ENCODE assay signal across 2 cellular contexts in genomic region chr21:37032877-37033471, GRCh38.
A peak's percentile ranks its signal among the peaks of the same experiment; 100 is the strongest.
TF ChIP-seq lines count a peak whose summit lies in the region.

No MANE protein-coding gene starts in this region.

TF ChIP-seq in A549, 52 proteins besides CTCF, POLR2A, EP300 and RAD21:
- TF ChIP-seq TP53 (CRISPR knock-in tag; IDR thresholded peaks at IDR 0.05) (no peak), REST (IDR thresholded peaks at IDR 0.05) (no peak), JUNB (IDR thresholded peaks at IDR 0.05) (peak; percentile 51), FOSL2 (IDR thresholded peaks at IDR 0.05) (peak; percentile 79), FOSL2 (CRISPR knock-in tag; IDR thresholded peaks at IDR 0.05) (peak; percentile 68)
TF ChIP-seq in A549: peak in this region for 2.

TF ChIP-seq in HEK293, 187 proteins besides CTCF, POLR2A, EP300 and RAD21 (continues in another document):
- TF ChIP-seq KLF17 (tag by site-specific recombination; IDR thresholded peaks at IDR 0.05) (no peak), KLF1 (tag by site-specific recombination; IDR thresholded peaks at IDR 0.05) (no peak), ZNF398 (tag by site-specific recombination; IDR thresholded peaks at IDR 0.05) (no peak), BCL11B (tag by site-specific recombination; IDR thresholded peaks at IDR 0.05; ENCODE audit: low read depth) (no peak), PRDM2 (tag by site-specific recombination; IDR thresholded peaks at IDR 0.05; ENCODE audit: borderline replicate concordance) (no peak), ZSCAN23 (tag by site-specific recombination; IDR thresholded peaks at IDR 0.05) (no peak), HOXD13 (CRISPR knock-in tag; IDR thresholded peaks at IDR 0.05; ENCODE audit: borderline replicate concordance) (no peak), ZBTB48 (tag by site-specific recombination; IDR thresholded peaks at IDR 0.05) (no peak), ZNF701 (tag by site-specific recombination; IDR thresholded peaks at IDR 0.05) (no peak), ZNF518A (tag by site-specific recombination; conservative IDR thresholded peaks at IDR 0.05; ENCODE audit: low read depth) (no peak), ZNF223 (tag by site-specific recombination; IDR thresholded peaks at IDR 0.05) (no peak), PRDM6 (tag by site-specific recombination; IDR thresholded peaks at IDR 0.05) (peak; percentile 73), ZNF426 (tag by site-specific recombination; IDR thresholded peaks at IDR 0.05) (no peak), HOXC10 (CRISPR knock-in tag; IDR thresholded peaks at IDR 0.05) (no peak), ZNF658 (tag by site-specific recombination; IDR thresholded peaks at IDR 0.05) (no peak), WT1 (tag by site-specific recombination; IDR thresholded peaks at IDR 0.05) (no peak), ZNF555 (tag by site-specific recombination; conservative IDR thresholded peaks at IDR 0.05) (no peak), ZNF214 (tag by site-specific recombination; IDR thresholded peaks at IDR 0.05; ENCODE audit: borderline replicate concordance) (no peak), ZNF132 (tag by site-specific recombination; IDR thresholded peaks at IDR 0.05; ENCODE audit: borderline replicate concordance) (no peak), ZNF629 (tag by site-specific recombination; IDR thresholded peaks at IDR 0.05) (peak; percentile 38), ZSCAN16 (tag by site-specific recombination; IDR thresholded peaks at IDR 0.05) (no peak), REPIN1 (tag by site-specific recombination; IDR thresholded peaks at IDR 0.05; ENCODE audit: low read depth) (no peak), SP7 (tag by site-specific recombination; IDR thresholded peaks at IDR 0.05) (peak; percentile 54), BCL6B (tag by site-specific recombination; IDR thresholded peaks at IDR 0.05) (no peak), ZNF121 (tag by site-specific recombination; IDR thresholded peaks at IDR 0.05) (no peak), IKZF3 (tag by site-specific recombination; IDR thresholded peaks at IDR 0.05) (no peak), MEIS1 (CRISPR knock-in tag; IDR thresholded peaks at IDR 0.05; ENCODE audit: borderline replicate concordance) (no peak), ZNF660 (tag by site-specific recombination; IDR thresholded peaks at IDR 0.05) (peak; percentile 99), ZNF670 (tag by site-specific recombination; IDR thresholded peaks at IDR 0.05; ENCODE audit: low read depth) (no peak), ZFP3 (tag by site-specific recombination; IDR thresholded peaks at IDR 0.05; ENCODE audit: low read depth) (no peak), OVOL3 (tag by site-specific recombination; IDR thresholded peaks at IDR 0.05) (no peak), ZNF184 (tag by site-specific recombination; IDR thresholded peaks at IDR 0.05) (peak; percentile 52; the same call in 1 of the 2 replicates), OSR2 (tag by site-specific recombination; IDR thresholded peaks at IDR 0.05) (peak; percentile 90), ZNF23 (tag by site-specific recombination; IDR thresholded peaks at IDR 0.05; ENCODE audit: borderline replicate concordance) (no peak), ZNF48 (tag by site-specific recombination; IDR thresholded peaks at IDR 0.05) (no peak), GLIS1 (tag by site-specific recombination; IDR thresholded peaks at IDR 0.05) (no peak), ZNF639 (tag by site-specific recombination; IDR thresholded peaks at IDR 0.05) (peak; percentile 59; the same call in 1 of the 2 replicates), KLF9 (tag by site-specific recombination; IDR thresholded peaks at IDR 0.05; ENCODE audit: low read depth) (no peak), ZNF621 (tag by site-specific recombination; IDR thresholded peaks at IDR 0.05) (no peak), ZNF776 (tag by site-specific recombination; IDR thresholded peaks at IDR 0.05; ENCODE audit: borderline replicate concordance) (no peak), ZEB2 (tag by site-specific recombination; IDR thresholded peaks at IDR 0.05) (peak; percentile 61; the same call in 1 of the 2 replicates), ZNF488 (tag by site-specific recombination; IDR thresholded peaks at IDR 0.05) (no peak)
